Comparison of ENCODE assay signal across 10 cellular contexts in genomic region chr14:76056128-76056527, GRCh38.
DNase-seq lines count a peak whose midpoint lies in the region; ATAC-seq, FAIRE-seq and TF ChIP-seq lines count a peak whose summit lies in the region.
"Had no signal": no experiment of that assay in that cellular context is flagged by ENCODE, and none has a peak within 500 bp of the region (broad histone marks: within the 10 kb centered on the region; RNA-seq: fewer than 3 reads in every experiment).

No MANE protein-coding gene starts in this region.

- no peak for TF ChIP-seq CTCF in Calu3 (IDR thresholded peaks at IDR 0.05; ENCODE audit: unreplicated experiment)
- TF ChIP-seq CTCF in HL-60 (IDR thresholded peaks at IDR 0.05; ENCODE audit: insufficient read depth, low read length), result peak; percentile 12
- peak in 1 of 4 experiments; percentile 24 for TF ChIP-seq CTCF in gastroesophageal sphincter (IDR thresholded peaks at IDR 0.05)

- TF ChIP-seq POLR2A in gastroesophageal sphincter (IDR thresholded peaks at IDR 0.05) (no peak), GM12891 (IDR thresholded peaks at IDR 0.05; ENCODE audit: low read depth, low read length) (no peak)

- CTCF ChIA-PET in Calu3 (lab: Charles Lee), result interaction anchor here (0.9 kb wide), 1 partner anchor 331 kb away, joined by 4 read pairs; no protein-coding TSS in a partner anchor

- intact Hi-C loops in Calu3 (cut with micrococcal nuclease; ENCODE audit: unreplicated experiment), result no loop called here

- no peak for TF ChIP-seq EP300 in gastroesophageal sphincter (IDR thresholded peaks at IDR 0.05)

- no peak for FAIRE-seq in GM12891 (lab: Jason Lieb, UNC)

- H3K27me3 Mint-ChIP-seq in Calu3 (ENCODE audit: unreplicated experiment), result no peaks in the 10 kb centered on the region
- H3K27me3 Mint-ChIP-seq: activated CD4-positive, alpha-beta memory T cell treated with anti-CD3 and anti-CD28 coated beads, Interleukin-2, amount 10 ng/mL, durations not matched to agents 7 days and 5 days had no signal

- H3K4me1 Mint-ChIP-seq in Calu3 (ENCODE audit: low read depth, unreplicated experiment), result no peaks in the 10 kb centered on the region
- H3K4me1 Mint-ChIP-seq: activated CD4-positive, alpha-beta memory T cell treated with anti-CD3 and anti-CD28 coated beads, Interleukin-2, amount 10 ng/mL, durations not matched to agents 7 days and 5 days had no signal

- H3K9me3 ChIP-seq in gastroesophageal sphincter, result no peaks in the 10 kb centered on the region

- no peaks in the 10 kb centered on the region for H3K4me1 ChIP-seq in gastroesophageal sphincter

- H3K36me3 Mint-ChIP-seq in Calu3 (ENCODE audit: insufficient read depth, unreplicated experiment), result peaks cover 5% of the 10 kb centered on the region

- no TSS peak for BruUV-seq in Calu3 (replicated peaks; lab: Mats Ljungman, UMichigan)

- DNase-seq in Calu3 (peak; percentile 5), HL-60 (ENCODE audit: low read depth in 1 of 2, low spot score in 1 of 2) (no peak), SW480 (ENCODE audit: low spot score) (peak; percentile 21), iris pigment epithelial cell (ENCODE audit: low read depth) (peak; percentile 26), NCI-H446 (lab: John Stamatoyannopoulos, UW) (no peak), GM12891 (ENCODE audit: insufficient read length, low spot score) (no peak)
- DNase-seq: activated CD4-positive, alpha-beta memory T cell treated with anti-CD3 and anti-CD28 coated beads, Interleukin-2, amount 10 ng/mL, durations not matched to agents 7 days and 5 days; NCI-H345 had no signal

- H3K27ac ChIP-seq in HL-60 (replicated peaks) (no peak overlapping the region), gastroesophageal sphincter (no peak overlapping the region)

- no peak overlapping the region for H3K4me3 Mint-ChIP-seq in Calu3 (ENCODE audit: low read depth, unreplicated experiment)
- H3K4me3 Mint-ChIP-seq: activated CD4-positive, alpha-beta memory T cell treated with anti-CD3 and anti-CD28 coated beads, Interleukin-2, amount 10 ng/mL, durations not matched to agents 7 days and 5 days had no signal

- no peak overlapping the region for H3K27ac Mint-ChIP-seq in Calu3 (ENCODE audit: unreplicated experiment)
- H3K27ac Mint-ChIP-seq: activated CD4-positive, alpha-beta memory T cell treated with anti-CD3 and anti-CD28 coated beads, Interleukin-2, amount 10 ng/mL, durations not matched to agents 7 days and 5 days had no signal

- H3K9me3 Mint-ChIP-seq in Calu3 (ENCODE audit: low read depth, unreplicated experiment), result no peaks in the 10 kb centered on the region
- H3K9me3 Mint-ChIP-seq: activated CD4-positive, alpha-beta memory T cell treated with anti-CD3 and anti-CD28 coated beads, Interleukin-2, amount 10 ng/mL, durations not matched to agents 7 days and 5 days had no signal

- H3K36me3 ChIP-seq in gastroesophageal sphincter, result peaks cover 0 to 33% of the 10 kb centered on the region in 2 donors

- no peak overlapping the region for H3K4me3 ChIP-seq in HL-60 (replicated peaks; ENCODE audit: insufficient read depth, low read length)
- H3K4me3 ChIP-seq in gastroesophageal sphincter, result no peak overlapping the region

- H3K27me3 ChIP-seq in HL-60 (ENCODE audit: insufficient read depth, poor library complexity, severe bottlenecking), result no peaks in the 10 kb centered on the region
- no peaks in the 10 kb centered on the region for H3K27me3 ChIP-seq in gastroesophageal sphincter

- 88 to 94% methylated on average over 1 to 8 of the region's 8 CpGs for WGBS in gastroesophageal sphincter (ENCODE audit: low coverage in 1 of 2), 2 donors

- ATAC-seq in gastroesophageal sphincter, result no peak
- ATAC-seq in GM21717 (IDR thresholded peaks at IDR 0.05; ENCODE audit: unreplicated experiment), result no peak

TF ChIP-seq in GM12891, 5 proteins besides CTCF, POLR2A, EP300 and RAD21:
- TF ChIP-seq POLR2AphosphoS5 (IDR thresholded peaks at IDR 0.05; ENCODE audit: low read depth, low read length) (no peak), TAF1 (IDR thresholded peaks at IDR 0.05; ENCODE audit: low read depth, low read length) (no peak), POU2F2 (IDR thresholded peaks at IDR 0.05; ENCODE audit: low read depth, low read length) (no peak), PAX5 (IDR thresholded peaks at IDR 0.05; ENCODE audit: insufficient read depth, low read length, severe bottlenecking) (no peak), SPI1 (IDR thresholded peaks at IDR 0.05; ENCODE audit: low read depth, low read length) (no peak)
TF ChIP-seq in GM12891: peak in this region for 0.

Comparison
In these comparisons a context has a peak if more than half of its experiments do, and no peak if none do; other contexts are left out.
1. DNase-seq: peak in Calu3 (single experiment), SW480 (single experiment) and iris pigment epithelial cell (single experiment); none in HL-60 (0 of 2), NCI-H446 (0 of 2) and GM12891 (single experiment).